ENCODE assay signal across 8 cellular contexts in genomic region chr9:121282309-121283071, GRCh38. TPM values are rescaled to one million over a fixed set of nuclear protein-coding genes. Genes with fewer than 3 reads are reported as not detected.
DNase-seq lines count a peak whose midpoint lies in the region; ATAC-seq, FAIRE-seq and TF ChIP-seq lines count a peak whose summit lies in the region.

No MANE protein-coding gene starts in this region.

- H3K9me3 Mint-ChIP-seq in dendritic cell treated with granulocyte-macrophage colony-stimulating factor and Interleukin-4, amounts not matched to agents 40 ng/mL and 50 ng/mL, for 4 days, result no peaks in the 10 kb centered on the region
- no peaks in the 10 kb centered on the region for H3K9me3 Mint-ChIP-seq in WTC11

- FAIRE-seq in urothelium cell line (lab: Jason Lieb, UNC), result no peak

- peaks cover 84% of the 10 kb centered on the region for H3K36me3 Mint-ChIP-seq in dendritic cell treated with granulocyte-macrophage colony-stimulating factor and Interleukin-4, amounts not matched to agents 40 ng/mL and 50 ng/mL, for 4 days (ENCODE audit: low read depth)
- peaks cover 3% of the 10 kb centered on the region for H3K36me3 Mint-ChIP-seq in WTC11

- POLR2A ChIA-PET in WTC11 (lab: Charles Lee), result no interaction called here

- CTCF ChIA-PET in WTC11 (lab: Charles Lee), result interaction anchor here (0.8 to 2.7 kb wide), 3 partner anchors 12 to 38 kb away, joined by 3 to 11 read pairs (median 3); no protein-coding TSS in a partner anchor

- ATAC-seq in HG03571 (IDR thresholded peaks at IDR 0.05; ENCODE audit: unreplicated experiment), result no peak
- ATAC-seq in WTC11, result no peak

- H3K4me3 Mint-ChIP-seq in dendritic cell treated with granulocyte-macrophage colony-stimulating factor and Interleukin-4, amounts not matched to agents 40 ng/mL and 50 ng/mL, for 4 days, result peak overlapping the region; percentile 57
- no peak overlapping the region for H3K4me3 Mint-ChIP-seq in WTC11

- peaks cover 96% of the 10 kb centered on the region for H3K4me1 Mint-ChIP-seq in dendritic cell treated with granulocyte-macrophage colony-stimulating factor and Interleukin-4, amounts not matched to agents 40 ng/mL and 50 ng/mL, for 4 days (ENCODE audit: low read depth)
- H3K4me1 Mint-ChIP-seq in WTC11, result peaks cover 41% of the 10 kb centered on the region

- H3K27me3 Mint-ChIP-seq in dendritic cell treated with granulocyte-macrophage colony-stimulating factor and Interleukin-4, amounts not matched to agents 40 ng/mL and 50 ng/mL, for 4 days, result no peaks in the 10 kb centered on the region
- peaks cover 85% of the 10 kb centered on the region for H3K27me3 Mint-ChIP-seq in WTC11 (ENCODE audit: low read depth)

- H3K27ac Mint-ChIP-seq in dendritic cell treated with granulocyte-macrophage colony-stimulating factor and Interleukin-4, amounts not matched to agents 40 ng/mL and 50 ng/mL, for 4 days, result peak overlapping the region; percentile 98
- H3K27ac Mint-ChIP-seq in WTC11, result no peak overlapping the region

- TF ChIP-seq CTCF in WTC11 (IDR thresholded peaks at IDR 0.05), result no peak

- intact Hi-C loops in dendritic cell treated with granulocyte-macrophage colony-stimulating factor and Interleukin-4, amounts not matched to agents 40 ng/mL and 50 ng/mL, for 4 days (cut with micrococcal nuclease), result loop anchor here (2.0 to 5.0 kb wide), 2 partner anchors 14 to 60 kb away; partner anchors contain the start of gene GSN

- DNase-seq in NOMO-1 (lab: John Stamatoyannopoulos, UW; ENCODE audit: unreplicated experiment in 2 of 2) (peak; percentile 51 to 55), NOMO-1 treated with dmso at 0.1 percent for 144 hours (lab: John Stamatoyannopoulos, UW; ENCODE audit: unreplicated experiment) (no peak), midbrain (lab: John Stamatoyannopoulos, UW) (peak; percentile 53), urothelium cell line (ENCODE audit: low spot score) (peak; percentile 23), WTC11 (ENCODE audit: low spot score) (no peak), iPS-NIHi7 (ENCODE audit: extremely low spot score) (no peak)

TF ChIP-seq in WTC11, 78 proteins besides CTCF, POLR2A, EP300 and RAD21:
- TF ChIP-seq ZMAT4 (CRISPR knock-in tag; IDR thresholded peaks at IDR 0.05), result no peak

RNA-seq across cellular contexts. Expression of gene GSN, which starts 14.5 kb away (rescaled TPM):
- total RNA-seq in WTC11 (2021), result 47.0 to 57.3 TPM (median 54.9 TPM) in 3 replicates

Comparison
In these comparisons a context has a peak if more than half of its experiments do, and no peak if none do; other contexts are left out.
1. DNase-seq: peak in NOMO-1 (2 of 2), midbrain (single experiment) and urothelium cell line (single experiment); none in NOMO-1 treated with dmso at 0.1 percent for 144 hours (single experiment), WTC11 (single experiment) and iPS-NIHi7 (single experiment).